ENCODE assay signal across 16 cellular contexts in the genomic region with DNA sequence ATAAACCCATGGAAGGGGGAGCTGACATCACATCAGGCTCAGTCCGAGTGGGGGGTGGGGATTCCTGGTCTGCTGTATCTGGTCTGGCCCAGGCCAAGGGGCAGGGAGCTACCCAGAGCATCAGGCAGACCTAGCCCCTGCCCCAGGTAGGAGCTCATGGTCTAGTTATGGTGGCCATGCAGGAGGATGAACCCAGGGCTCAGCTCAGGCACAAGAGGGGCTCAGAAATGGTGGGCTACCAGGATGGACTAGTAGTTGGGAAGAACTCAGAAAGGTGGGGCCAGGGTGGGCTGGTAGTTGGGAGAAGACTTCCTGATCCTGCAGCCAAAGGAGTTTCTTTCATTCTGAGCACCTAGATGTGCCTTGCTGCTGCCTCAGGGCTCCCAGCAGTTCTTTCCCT. TPM values are rescaled to one million over a fixed set of nuclear protein-coding genes. Genes with fewer than 3 reads are reported as not detected.
DNase-seq lines count a peak whose midpoint lies in the region; ATAC-seq and TF ChIP-seq lines count a peak whose summit lies in the region.
"Had no signal": no experiment of that assay in that cellular context is flagged by ENCODE, and none has a peak within 500 bp of the region (broad histone marks: within the 10 kb centered on the region; RNA-seq: fewer than 3 reads in every experiment).

No MANE protein-coding gene starts in this region.

- no peak for TF ChIP-seq POLR2A in gastroesophageal sphincter (IDR thresholded peaks at IDR 0.05)

- WGBS in H9 (ENCODE audit: extremely low coverage, insufficient read length, low lambda C conversion rate), result no CpG with 5 or more reads among the region's 1 CpG
- no CpG with 5 or more reads among the region's 1 CpG for whole genome bisulfite sequencing in gastroesophageal sphincter (ENCODE audit: low coverage in 1 of 2), 2 donors

- H3K14ac ChIP-seq in H9 (ENCODE audit: insufficient read depth, low read length), result no peak overlapping the region

- no peak overlapping the region for H2BK15ac ChIP-seq in H9 (ENCODE audit: low read depth, low read length)

- no peak overlapping the region for H3K4ac ChIP-seq in H9 (ENCODE audit: low read depth, low read length)

- no peak overlapping the region for H3K27ac Mint-ChIP-seq in activated T-cell treated with anti-CD3 and anti-CD28 coated beads, Interleukin-2, amount 50 U/mL, for 24 hours
- H3K27ac Mint-ChIP-seq in H9 (no peak overlapping the region), type B pancreatic cell (no peak overlapping the region)
- H3K27ac Mint-ChIP-seq: CD4-positive, alpha-beta T cell had no signal

- no peaks in the 10 kb centered on the region for H3K79me1 ChIP-seq in H9 (ENCODE audit: insufficient read depth, low read depth, low read length, poor library complexity, severe bottlenecking)

- DNase-seq in activated T-cell treated with anti-CD3 and anti-CD28 coated beads, Interleukin-2, amount 50 U/mL, for 24 hours, result peak; percentile 9
- DNase-seq in activated T-cell treated with anti-CD3 and anti-CD28 coated beads, Interleukin-2, amount 50 U/mL, for 1 hour, result no peak
- DNase-seq in H9 (peak; percentile 17), mesenteric fat pad (ENCODE audit: low spot score) (peak; percentile 81), type B pancreatic cell (ENCODE audit: extremely low spot score, unreplicated experiment) (peak; percentile 55), GM13976 (ENCODE audit: low spot score) (no peak)
- DNase-seq: 8988T, AML-193, Calu3, DMS 273 treated with DMSO at 0.1 percent for 48 hours, GM23248 had no signal

- H2AK5ac ChIP-seq in H9 (ENCODE audit: insufficient read length, low read length), result no peak overlapping the region

- in situ Hi-C loops in GM13976 (cut with MboI; ENCODE audit: low sequenced_read_pairs, unreplicated experiment), result no loop called here

- H3K36me3 ChIP-seq in gastroesophageal sphincter, result no peaks in the 10 kb centered on the region
- H3K36me3 ChIP-seq: BLaER1 had no signal

- no peak overlapping the region for H2BK12ac ChIP-seq in H9 (ENCODE audit: insufficient read length, low read depth, low read length)

- H2AFZ ChIP-seq in H9 (ENCODE audit: low read length), result no peak overlapping the region
- H2AFZ ChIP-seq: GM23248 had no signal

- H3K4me1 ChIP-seq in H9 (ENCODE audit: insufficient read depth, low read length), result no peaks in the 10 kb centered on the region
- no peaks in the 10 kb centered on the region for H3K4me1 ChIP-seq in gastroesophageal sphincter
- H3K4me1 ChIP-seq: BLaER1 had no signal

- no peak overlapping the region for H4K8ac ChIP-seq in H9 (replicated peaks; ENCODE audit: insufficient read length, low read depth, low read length)

- H3K56ac ChIP-seq in H9 (ENCODE audit: insufficient read length, low read depth, low read length), result no peak overlapping the region

- H3K4me2 ChIP-seq in H9 (ENCODE audit: insufficient read depth, insufficient read length, low read length), result no peak overlapping the region
- H3K4me2 ChIP-seq: BLaER1 had no signal

- H4K91ac ChIP-seq in H9 (ENCODE audit: insufficient read length, low read depth, low read length), result no peak overlapping the region

- H3K27ac ChIP-seq in H9 (ENCODE audit: insufficient read length, low read depth, low read length), result no peak overlapping the region
- no peak overlapping the region for H3K27ac ChIP-seq in gastroesophageal sphincter
- H3K27ac ChIP-seq: BLaER1, GM23248 had no signal

- H2BK120ac ChIP-seq in H9 (ENCODE audit: low read depth, low read length, poor library complexity, severe bottlenecking), result no peak overlapping the region

- no peak overlapping the region for H2BK20ac ChIP-seq in H9 (ENCODE audit: low read depth, low read length, poor library complexity, severe bottlenecking)

- H3K36me3 Mint-ChIP-seq in activated T-cell treated with anti-CD3 and anti-CD28 coated beads, Interleukin-2, amount 50 U/mL, for 24 hours (ENCODE audit: low read depth), result no peaks in the 10 kb centered on the region
- no peaks in the 10 kb centered on the region for H3K36me3 Mint-ChIP-seq in H9 (ENCODE audit: insufficient read depth in 1 of 3, low read depth in 3 of 3)
- H3K36me3 Mint-ChIP-seq in type B pancreatic cell, result no peaks in the 10 kb centered on the region

- H3K4me3 Mint-ChIP-seq in activated T-cell treated with anti-CD3 and anti-CD28 coated beads, Interleukin-2, amount 50 U/mL, for 24 hours, result no peak overlapping the region
- H3K4me3 Mint-ChIP-seq in H9 (no peak overlapping the region), type B pancreatic cell (no peak overlapping the region)
- H3K4me3 Mint-ChIP-seq: CD4-positive, alpha-beta T cell had no signal

- H3K9me3 Mint-ChIP-seq in activated T-cell treated with anti-CD3 and anti-CD28 coated beads, Interleukin-2, amount 50 U/mL, for 24 hours, result peaks cover 3% of the 10 kb centered on the region
- peaks cover 2 to 3% of the 10 kb centered on the region in 2 experiments; a peak in 1 of 5 replicates for H3K9me3 Mint-ChIP-seq in H9
- no peaks in the 10 kb centered on the region for H3K9me3 Mint-ChIP-seq in type B pancreatic cell
- H3K9me3 Mint-ChIP-seq: CD4-positive, alpha-beta T cell had no signal

- no peaks in the 10 kb centered on the region; the same call in 1 of the 2 replicates for H3K27me3 ChIP-seq in H9 (ENCODE audit: insufficient read depth, low read length)
- peaks cover 53% of the 10 kb centered on the region for H3K27me3 ChIP-seq in gastroesophageal sphincter
- H3K27me3 ChIP-seq: BLaER1 had no signal

- H3K9me3 ChIP-seq in H9 (ENCODE audit: control insufficient read depth, low read depth, low read length) (no peaks in the 10 kb centered on the region), gastroesophageal sphincter (no peaks in the 10 kb centered on the region)
- H3K9me3 ChIP-seq: BLaER1 had no signal

- peaks cover 2% of the 10 kb centered on the region for H4K20me1 ChIP-seq in H9 (ENCODE audit: control insufficient read depth, insufficient read depth, insufficient read length)
- H4K20me1 ChIP-seq: BLaER1 had no signal

- H3K23ac ChIP-seq in H9 (ENCODE audit: insufficient read length, low read depth, low read length), result no peak overlapping the region

- no peaks in the 10 kb centered on the region for H3K4me1 Mint-ChIP-seq in activated T-cell treated with anti-CD3 and anti-CD28 coated beads, Interleukin-2, amount 50 U/mL, for 24 hours (ENCODE audit: low read depth)
- H3K4me1 Mint-ChIP-seq in H9, result peaks cover 10 to 13% of the 10 kb centered on the region in 2 experiments; a peak in 3 of 4 replicates
- no peaks in the 10 kb centered on the region for H3K4me1 Mint-ChIP-seq in type B pancreatic cell (ENCODE audit: unreplicated experiment)

- no peak overlapping the region for H3K18ac ChIP-seq in H9 (ENCODE audit: insufficient read length, low read depth, low read length)

- H3K23me2 ChIP-seq in H9 (ENCODE audit: insufficient read length, low read depth, low read length, poor library complexity, severe bottlenecking), result no peaks in the 10 kb centered on the region

- no peak for ATAC-seq in gastroesophageal sphincter
- ATAC-seq: GM12878 had no signal

- H3K4me3 ChIP-seq in gastroesophageal sphincter, result no peak overlapping the region
- H3K4me3 ChIP-seq: BLaER1, GM12878, GM23248 had no signal

- no peak overlapping the region for H3K9ac ChIP-seq in H9 (ENCODE audit: extremely low read depth, insufficient read length, low read length)
- H3K9ac ChIP-seq: BLaER1, GM23248 had no signal

- no peak for TF ChIP-seq EP300 in gastroesophageal sphincter (IDR thresholded peaks at IDR 0.05)

- no peak overlapping the region for H2BK5ac ChIP-seq in H9 (ENCODE audit: insufficient read length, low read length)

- H3K27me3 Mint-ChIP-seq in activated T-cell treated with anti-CD3 and anti-CD28 coated beads, Interleukin-2, amount 50 U/mL, for 24 hours, result peaks cover 35% of the 10 kb centered on the region
- H3K27me3 Mint-ChIP-seq in H9 (ENCODE audit: low read depth) (peaks cover 40% of the 10 kb centered on the region), type B pancreatic cell (peaks cover 34% of the 10 kb centered on the region)

- no peaks in the 10 kb centered on the region for H3K79me2 ChIP-seq in H9 (ENCODE audit: insufficient read depth, low read length)

- H3T11ph ChIP-seq in H9 (ENCODE audit: low read length), result no peak overlapping the region

- H4K5ac ChIP-seq in H9 (ENCODE audit: insufficient read length, low read depth, low read length), result no peak overlapping the region

- TF ChIP-seq CTCF in H9 (conservative IDR thresholded peaks at IDR 0.05), result no peak
- TF ChIP-seq CTCF in type B pancreatic cell (conservative IDR thresholded peaks at IDR 0.05), result no peak
- no peak for TF ChIP-seq CTCF in gastroesophageal sphincter (IDR thresholded peaks at IDR 0.05)
- no peak for TF ChIP-seq CTCF in GM13976 (IDR thresholded peaks at IDR 0.05; ENCODE audit: borderline replicate concordance, control extremely low read depth, extremely low read depth, insufficient read depth, missing control alignments)

RNA-seq across cellular contexts. Expression of gene VSTM2B, which starts 14.3 kb away (rescaled TPM):
- total RNA-seq in H9 (2021), result 0.29 and 0.31 TPM in 2 replicates
- total RNA-seq in mesenteric fat pad, result not detected
- total RNA-seq in type B pancreatic cell (ENCODE audit: low replicate concordance), result 0.68 TPM in 1 of 2 replicates, not detected in the other
- total RNA-seq in gastroesophageal sphincter, result under 1 TPM in 1 of 4 donors, not detected in 3; 0.40 TPM
- total RNA-seq: Calu3; CD4-positive, alpha-beta T cell; Daoy; GM12878; GM23248 had no signal

Comparison
In these comparisons a context has a peak if more than half of its experiments do, and no peak if none do; other contexts are left out.
1. DNase-seq: peak in activated T-cell treated with anti-CD3 and anti-CD28 coated beads, Interleukin-2, amount 50 U/mL, for 24 hours (single experiment), H9 (single experiment), mesenteric fat pad (single experiment) and type B pancreatic cell (single experiment); none in activated T-cell treated with anti-CD3 and anti-CD28 coated beads, Interleukin-2, amount 50 U/mL, for 1 hour (single experiment) and GM13976 (single experiment).